In genomic region chr21:38798481-38798882, GRCh38 we compare ENCODE assay signal across 1 cellular context.
A peak's percentile ranks its signal among the peaks of the same experiment; 100 is the strongest.
TF ChIP-seq lines count a peak whose summit lies in the region.

No MANE protein-coding gene starts in this region.

TF ChIP-seq in K562, 482 proteins besides CTCF, POLR2A, EP300 and RAD21 (continued from another document and continues in another):
- TF ChIP-seq ZBTB11 (CRISPR knock-in tag; IDR thresholded peaks at IDR 0.05) (no peak), BCLAF1 (IDR thresholded peaks at IDR 0.05; ENCODE audit: borderline replicate concordance in 1 of 2, control insufficient read depth in 1 of 2, low read depth in 2 of 2, low read length in 1 of 2) (peak in 1 of 2 experiments; percentile 43; a peak in 1 of 4 replicates), CSDE1 (IDR thresholded peaks at IDR 0.05) (no peak), ETS1 (conservative IDR thresholded peaks at IDR 0.05; ENCODE audit: control insufficient read depth, low read depth, low read length) (no peak), PHF21A (IDR thresholded peaks at IDR 0.05; ENCODE audit: borderline replicate concordance, low read depth) (no peak), PTRF (tag; IDR thresholded peaks at IDR 0.05) (no peak), RBM34 (IDR thresholded peaks at IDR 0.05; ENCODE audit: borderline replicate concordance, insufficient read depth, low read length) (no peak), ILF3 (IDR thresholded peaks at IDR 0.05; ENCODE audit: borderline replicate concordance) (no peak), TAL1 (IDR thresholded peaks at IDR 0.05) (no peak), ZNF518B (CRISPR knock-in tag; IDR thresholded peaks at IDR 0.05) (no peak), ELF2 (CRISPR knock-in tag; IDR thresholded peaks at IDR 0.05) (no peak), HMG20A (CRISPR knock-in tag; conservative IDR thresholded peaks at IDR 0.05) (no peak), KLF6 (CRISPR knock-in tag; IDR thresholded peaks at IDR 0.05; ENCODE audit: borderline replicate concordance) (peak; percentile 18; the same call in 1 of the 2 replicates), ELF4 (CRISPR knock-in tag; IDR thresholded peaks at IDR 0.05) (no peak), ZBTB26 (CRISPR knock-in tag; IDR thresholded peaks at IDR 0.05) (no peak), ILK (tag; IDR thresholded peaks at IDR 0.05; ENCODE audit: borderline replicate concordance, low read depth) (no peak), ZNF778 (CRISPR knock-in tag; IDR thresholded peaks at IDR 0.05) (no peak), ZNF146 (CRISPR knock-in tag; IDR thresholded peaks at IDR 0.05; ENCODE audit: unreplicated experiment) (no peak), GATAD2B (IDR thresholded peaks at IDR 0.05; ENCODE audit: borderline replicate concordance) (no peak), LCOR (CRISPR knock-in tag; IDR thresholded peaks at IDR 0.05) (no peak), NCOA6 (IDR thresholded peaks at IDR 0.05) (no peak), ZBTB7A (IDR thresholded peaks at IDR 0.05; ENCODE audit: borderline replicate concordance, control insufficient read depth, low read depth, low read length) (peak; percentile 57; the same call in 1 of the 2 replicates), LARP7 (IDR thresholded peaks at IDR 0.05) (no peak), ARID2 (IDR thresholded peaks at IDR 0.05) (no peak), ZNF280A (IDR thresholded peaks at IDR 0.05; ENCODE audit: low read depth, partially characterized antibody) (no peak), NELFE (IDR thresholded peaks at IDR 0.05; ENCODE audit: insufficient read depth, insufficient read length) (no peak), RFX5 (IDR thresholded peaks at IDR 0.05; ENCODE audit: low read depth, low read length) (no peak), ZNF398 (CRISPR knock-in tag; IDR thresholded peaks at IDR 0.05) (no peak), SMARCE1 (IDR thresholded peaks at IDR 0.05) (peak; percentile 77), E2F3 (CRISPR knock-in tag; IDR thresholded peaks at IDR 0.05) (no peak), HMBOX1 (IDR thresholded peaks at IDR 0.05) (peak; percentile 76), NCOR1 (IDR thresholded peaks at IDR 0.05) (no peak), GATAD2A (IDR thresholded peaks at IDR 0.05) (peak; percentile 32; the same call in 1 of the 2 replicates), USF2 (CRISPR knock-in tag; IDR thresholded peaks at IDR 0.05) (no peak), ZNF449 (CRISPR knock-in tag; IDR thresholded peaks at IDR 0.05) (no peak), ZNF384 (IDR thresholded peaks at IDR 0.05; ENCODE audit: low read depth, low read length) (0 out of 2 replicates have a peak, but pooled peaks have one; percentile 2), HIVEP1 (CRISPR knock-in tag; IDR thresholded peaks at IDR 0.05) (no peak), SLC30A9 (CRISPR knock-in tag; IDR thresholded peaks at IDR 0.05) (no peak), CAMTA2 (CRISPR knock-in tag; conservative IDR thresholded peaks at IDR 0.05) (no peak), ZNF512 (tag; IDR thresholded peaks at IDR 0.05) (0 out of 2 replicates have a peak, but pooled peaks have one; percentile 9)
